19 cellular contexts compared by ENCODE assay signal in genomic region chr21:36706482-36706852, GRCh38. TPM values are rescaled to one million over a fixed set of nuclear protein-coding genes. Genes with fewer than 3 reads are reported as not detected.
DNase-seq lines count a peak whose midpoint lies in the region; ATAC-seq and TF ChIP-seq lines count a peak whose summit lies in the region.
"Had no signal": no experiment of that assay in that cellular context is flagged by ENCODE, and none has a peak within 500 bp of the region (broad histone marks: within the 10 kb centered on the region; RNA-seq: fewer than 3 reads in every experiment).

No MANE protein-coding gene starts in this region.

- peaks cover 18% of the 10 kb centered on the region for H3K4me1 ChIP-seq in CD8-positive, alpha-beta memory T cell (ENCODE audit: insufficient read depth, low read length)
- peaks cover 7% of the 10 kb centered on the region; the same call in 1 of the 2 replicates for H3K4me1 ChIP-seq in MM.1S (ENCODE audit: low read length)
- H3K4me1 ChIP-seq in tibial artery, result peaks cover 0 to 67% (median 50%) of the 10 kb centered on the region in 4 donors
- H3K4me1 ChIP-seq: BE2C had no signal

- no peak for ATAC-seq in GM21367 (IDR thresholded peaks at IDR 0.05; ENCODE audit: unreplicated experiment)
- ATAC-seq: Panc1 had no signal

- CTCF ChIA-PET in CD8-positive, alpha-beta memory T cell (lab: Charles Lee), result no interaction called here

- peaks cover 59 to 80% of the 10 kb centered on the region in 2 donors for H3K27me3 Mint-ChIP-seq in CD8-positive, alpha-beta memory T cell
- peaks cover 86% of the 10 kb centered on the region for H3K27me3 Mint-ChIP-seq in osteocyte (ENCODE audit: unreplicated experiment)

- no peaks in the 10 kb centered on the region for H4K20me1 ChIP-seq in MM.1S (ENCODE audit: insufficient read depth, low read length)

- H3K79me2 ChIP-seq in MM.1S (ENCODE audit: low read length), result no peaks in the 10 kb centered on the region

- POLR2A ChIA-PET in CD8-positive, alpha-beta memory T cell (lab: Charles Lee), result no interaction called here

- intact Hi-C loops in tibial artery (cut with DNase I; ENCODE audit: low total_unique reads), result no loop called here

- H3K9me3 Mint-ChIP-seq in CD8-positive, alpha-beta memory T cell, result peaks cover 0 to 3% (median 0%) of the 10 kb centered on the region in 5 donors
- H3K9me3 Mint-ChIP-seq in osteocyte (ENCODE audit: unreplicated experiment), result no peaks in the 10 kb centered on the region

- H3K9me2 ChIP-seq in MM.1S (replicated peaks; ENCODE audit: insufficient read depth, low read length), result no peaks in the 10 kb centered on the region

- H3K9ac ChIP-seq in MM.1S (ENCODE audit: low read length), result no peak overlapping the region

- H3K27ac Mint-ChIP-seq in CD8-positive, alpha-beta memory T cell, result peak overlapping the region in 1 of 8 donors; percentile 22
- no peak overlapping the region for H3K27ac Mint-ChIP-seq in osteocyte (ENCODE audit: unreplicated experiment)

- DNase-seq in CD8-positive, alpha-beta memory T cell, result no peak
- DNase-seq in MM.1S, result no peak
- DNase-seq in epithelial cell of proximal tubule (ENCODE audit: low read depth), result no peak
- peak; percentile 66 for DNase-seq in osteocyte (ENCODE audit: extremely low spot score, unreplicated experiment)
- DNase-seq in activated effector memory CD4-positive, alpha-beta T cell treated with anti-CD3 and anti-CD28 coated beads, Interleukin-2, amount 50 U/mL, for 16 hours, result no peak
- DNase-seq in tibial artery, result no peak
- DNase-seq in DMS153 treated with DMSO at 0.1 percent for 48 hours (lab: John Stamatoyannopoulos, UW; ENCODE audit: unreplicated experiment), result no peak
- DNase-seq: amniotic stem cell, BE2C, cerebellar nuclear complex, NCI-H1417, NCI-H2171 treated with DMSO at 0.1 percent for 48 hours, small intestine had no signal

- TF ChIP-seq CTCF in MM.1S (IDR thresholded peaks at IDR 0.05; ENCODE audit: low read length) (no peak), epithelial cell of proximal tubule (conservative IDR thresholded peaks at IDR 0.05; ENCODE audit: low read depth, low read length) (no peak), osteocyte (IDR thresholded peaks at IDR 0.05) (no peak), tibial artery (IDR thresholded peaks at IDR 0.05) (no peak)

- no peaks in the 10 kb centered on the region for H3K36me3 Mint-ChIP-seq in CD8-positive, alpha-beta memory T cell
- peaks cover 9% of the 10 kb centered on the region for H3K36me3 Mint-ChIP-seq in osteocyte (ENCODE audit: unreplicated experiment)

- no peak overlapping the region for H3K27ac ChIP-seq in CD8-positive, alpha-beta memory T cell (ENCODE audit: low read depth, low read length)
- H3K27ac ChIP-seq in MM.1S (ENCODE audit: low read length) (no peak overlapping the region), tibial artery (no peak overlapping the region)
- H3K27ac ChIP-seq: upper lobe of left lung had no signal

- H3F3A ChIP-seq in MM.1S (ENCODE audit: insufficient read depth, low read length), result no peaks in the 10 kb centered on the region

- peaks cover 22 to 60% (median 28%) of the 10 kb centered on the region in 3 donors for H3K4me1 Mint-ChIP-seq in CD8-positive, alpha-beta memory T cell
- peaks cover 43% of the 10 kb centered on the region for H3K4me1 Mint-ChIP-seq in osteocyte (ENCODE audit: unreplicated experiment)

- no peaks in the 10 kb centered on the region for H3K9me3 ChIP-seq in CD8-positive, alpha-beta memory T cell (ENCODE audit: low read length)
- H3K9me3 ChIP-seq in MM.1S (replicated peaks; ENCODE audit: insufficient read depth, low read length) (no peaks in the 10 kb centered on the region), tibial artery (no peaks in the 10 kb centered on the region)
- H3K9me3 ChIP-seq: BE2C, upper lobe of left lung had no signal

- H3K4me2 ChIP-seq in MM.1S (ENCODE audit: low read depth, low read length), result 0 out of 2 replicates have a peak overlapping the region, but pooled peaks have one; percentile 10

- H3K4me3 ChIP-seq in CD8-positive, alpha-beta memory T cell (ENCODE audit: low read length), result no peak overlapping the region
- no peak overlapping the region for H3K4me3 ChIP-seq in MM.1S (ENCODE audit: low read length)
- H3K4me3 ChIP-seq in epithelial cell of proximal tubule (ENCODE audit: low read depth, low read length), result peak overlapping the region; percentile 55
- H3K4me3 ChIP-seq in tibial artery, result no peak overlapping the region
- H3K4me3 ChIP-seq: upper lobe of left lung had no signal

- peaks cover 62% of the 10 kb centered on the region for H3K27me3 ChIP-seq in CD8-positive, alpha-beta memory T cell (ENCODE audit: insufficient read depth, low read length, poor library complexity, severe bottlenecking)
- H3K27me3 ChIP-seq in MM.1S (replicated peaks; ENCODE audit: insufficient read depth, low read length), result peaks cover 82% of the 10 kb centered on the region
- peaks cover 6 to 100% of the 10 kb centered on the region in 2 donors for H3K27me3 ChIP-seq in tibial artery

- no peaks in the 10 kb centered on the region for H3K36me3 ChIP-seq in CD8-positive, alpha-beta memory T cell (ENCODE audit: insufficient read depth, low read length)
- H3K36me3 ChIP-seq in MM.1S (replicated peaks; ENCODE audit: insufficient read depth, low read length), result no peaks in the 10 kb centered on the region
- no peaks in the 10 kb centered on the region for H3K36me3 ChIP-seq in tibial artery
- H3K36me3 ChIP-seq: BE2C, upper lobe of left lung had no signal

- H2AFZ ChIP-seq in MM.1S (ENCODE audit: low read length), result no peak overlapping the region

- peak overlapping the region in 4 of 7 donors; percentile 5 to 41 (median 24) for H3K4me3 Mint-ChIP-seq in CD8-positive, alpha-beta memory T cell
- no peak overlapping the region for H3K4me3 Mint-ChIP-seq in osteocyte (ENCODE audit: unreplicated experiment)

RNA-seq across cellular contexts. Expression of gene SIM2, which starts 7.6 kb away (rescaled TPM):
- not detected for total RNA-seq in CD8-positive, alpha-beta memory T cell
- polyA plus RNA-seq in CD8-positive, alpha-beta memory T cell, result 0.07 TPM
- total RNA-seq in epithelial cell of proximal tubule (22.3 and 23.2 TPM in 2 replicates), osteocyte (0.86 and 1.5 TPM in 2 replicates)
- total RNA-seq: fibroblast of villous mesenchyme, left lobe of liver, mononuclear cell had no signal
